10 cellular contexts compared by ENCODE assay signal in the genomic region with DNA sequence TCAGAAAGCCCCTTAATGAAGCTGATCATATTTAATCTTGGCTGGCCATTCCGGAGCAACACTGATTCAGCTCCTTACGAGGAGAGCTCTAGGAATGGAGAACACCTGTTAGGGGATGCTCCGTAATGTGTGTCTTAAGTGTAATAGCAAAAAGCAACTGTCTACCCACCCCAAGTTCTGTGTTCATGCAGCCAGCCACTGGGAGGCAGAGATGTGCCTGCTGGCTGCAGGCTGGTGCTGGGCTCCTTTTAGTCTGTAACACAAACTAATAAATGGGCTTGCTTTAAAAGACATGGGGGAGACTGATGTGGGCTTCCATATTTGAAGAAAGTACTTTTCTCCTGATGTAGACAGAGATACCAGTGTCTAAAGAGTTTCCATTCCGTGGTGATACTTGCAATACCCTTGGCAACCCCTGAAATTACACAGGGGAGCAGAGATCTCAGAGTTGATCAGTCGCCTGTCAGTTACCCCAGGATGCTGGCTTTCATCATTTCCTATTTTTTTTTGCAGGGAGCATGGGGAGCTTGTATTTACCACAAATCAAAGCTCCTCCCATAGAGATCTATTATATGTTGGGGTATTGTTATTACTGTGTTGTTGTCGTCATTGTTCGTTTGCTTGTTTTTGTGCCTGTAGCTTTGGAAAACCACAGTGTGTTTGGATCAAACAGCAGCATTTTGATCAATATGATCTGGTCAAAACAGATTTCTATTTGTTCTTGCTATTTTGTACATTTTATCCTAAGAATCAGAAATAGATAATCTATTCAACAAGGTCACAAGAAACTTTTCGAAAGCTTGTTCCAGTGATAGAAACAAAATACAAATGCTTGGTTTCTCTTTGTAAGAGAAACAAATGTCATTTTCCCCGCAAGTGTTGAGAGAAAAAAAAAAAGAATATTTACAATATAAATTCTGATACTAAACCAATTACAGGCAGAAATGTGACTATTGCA.
A peak's percentile ranks its signal among the peaks of the same experiment; 100 is the strongest.
DNase-seq lines count a peak whose midpoint lies in the region; ATAC-seq and TF ChIP-seq lines count a peak whose summit lies in the region.
"Had no signal": no experiment of that assay in that cellular context is flagged by ENCODE, and none has a peak within 500 bp of the region (broad histone marks: within the 10 kb centered on the region; RNA-seq: fewer than 3 reads in every experiment).

No MANE protein-coding gene starts in this region.

- H2AFZ ChIP-seq in HCT116 (ENCODE audit: low read depth, low read length, poor library complexity, severe bottlenecking): no peak overlapping the region

- no peak overlapping the region for H3K9ac ChIP-seq in HCT116 (ENCODE audit: low read length)

- TF ChIP-seq POLR2A in HCT116 (IDR thresholded peaks at IDR 0.05; ENCODE audit: borderline replicate concordance, extremely low read depth, insufficient read depth, insufficient read length): no peak
- no peak for TF ChIP-seq POLR2A in thyroid gland (IDR thresholded peaks at IDR 0.05)

- H3K9me3 Mint-ChIP-seq in WTC11: no peaks in the 10 kb centered on the region

- H3K4me1 Mint-ChIP-seq in WTC11: peaks cover 7% of the 10 kb centered on the region

- H4K20me1 ChIP-seq in HCT116 (ENCODE audit: insufficient read depth): no peaks in the 10 kb centered on the region

- RAD21 ChIA-PET in HCT116 (lab: Charles Lee; ENCODE audit: low non-redundant PET in 1 of 2, low total read pairs in 2 of 2, uncharacterized antibody in 2 of 2, unreplicated experiment in 2 of 2): no interaction called here

- intact Hi-C loops in HCT116 (cut with micrococcal nuclease): loop anchor here (1.0 kb wide), 1 partner anchor 158 kb away; no protein-coding TSS in a partner anchor
- intact Hi-C loops in thyroid gland (cut with DNase I): no loop called here

- peak; percentile 64 for TF ChIP-seq RAD21 in HCT116 (IDR thresholded peaks at IDR 0.05; ENCODE audit: low read depth)

- no peaks in the 10 kb centered on the region; the same call in 1 of the 2 replicates for H3K27me3 Mint-ChIP-seq in WTC11 (ENCODE audit: low read depth)

- no peaks in the 10 kb centered on the region for H3K9me3 ChIP-seq in HCT116 (ENCODE audit: control insufficient read depth in 1 of 2, insufficient read depth in 1 of 2, low read depth in 1 of 2, low read length in 2 of 2)
- H3K9me3 ChIP-seq in thyroid gland: no peaks in the 10 kb centered on the region

- no peaks in the 10 kb centered on the region for H3K79me2 ChIP-seq in HCT116 (ENCODE audit: insufficient read depth, low read length)

- no peaks in the 10 kb centered on the region for H3K36me3 ChIP-seq in HCT116 (ENCODE audit: control insufficient read depth in 1 of 2, insufficient read depth in 2 of 2, low read length in 2 of 2)
- no peaks in the 10 kb centered on the region for H3K36me3 ChIP-seq in thyroid gland

- TF ChIP-seq CTCF in AG10803 (conservative IDR thresholded peaks at IDR 0.05; ENCODE audit: low read length): peak; percentile 69
- TF ChIP-seq CTCF in HCT116 (IDR thresholded peaks at IDR 0.05 in 2 of 3, conservative IDR thresholded peaks at IDR 0.05 in 1 of 3; ENCODE audit: borderline replicate concordance in 1 of 3, insufficient read depth in 1 of 3, low read depth in 2 of 3, low read length in 2 of 3): peak; percentile 37 to 45 (median 38); a peak in 5 of 6 replicates
- no peak for TF ChIP-seq CTCF in WTC11 (IDR thresholded peaks at IDR 0.05)
- TF ChIP-seq CTCF in foreskin keratinocyte (conservative IDR thresholded peaks at IDR 0.05): peak; percentile 64
- no peak for TF ChIP-seq CTCF in thyroid gland (IDR thresholded peaks at IDR 0.05)

- ATAC-seq in HCT116 (peak; percentile 70), WTC11 (peak; percentile 75), foreskin keratinocyte (peak; percentile 44), HG02938 (IDR thresholded peaks at IDR 0.05; ENCODE audit: unreplicated experiment) (no peak), HG02610 (IDR thresholded peaks at IDR 0.05; ENCODE audit: unreplicated experiment) (no peak)

- CTCF ChIA-PET in HCT116 (lab: Charles Lee): interaction anchor here (0.8 kb wide), 1 partner anchor 158 kb away, joined by 4 read pairs; no protein-coding TSS in a partner anchor
- CTCF ChIA-PET in WTC11 (lab: Charles Lee): interaction anchor here (0.7 to 1.9 kb wide), 3 partner anchors 47 to 158 kb away, joined by 3 to 7 read pairs (median 3); no protein-coding TSS in a partner anchor

- H3K4me1 ChIP-seq in HCT116 (ENCODE audit: control insufficient read depth in 1 of 2, insufficient read depth in 2 of 2, low read length in 2 of 2): no peaks in the 10 kb centered on the region
- no peaks in the 10 kb centered on the region for H3K4me1 ChIP-seq in foreskin keratinocyte
- H3K4me1 ChIP-seq in thyroid gland: peaks cover 0 to 4% of the 10 kb centered on the region in 2 donors

- WGBS in thyroid gland, 2 donors: 81 to 83% methylated on average over 9 of the region's 9 CpGs

- no TSS peak for BruUV-seq in HCT116 (replicated peaks; lab: Mats Ljungman, UMichigan)

- H3K4me3 Mint-ChIP-seq in WTC11: no peak overlapping the region

- no peaks in the 10 kb centered on the region for H3K36me3 Mint-ChIP-seq in WTC11

- peak; percentile 59 for DNase-seq in AG10803 (ENCODE audit: low read depth)
- DNase-seq in HCT116 (ENCODE audit: low read depth, low spot score): no peak
- DNase-seq in WTC11 (ENCODE audit: low spot score): peak; percentile 37
- no peak for DNase-seq in foreskin keratinocyte
- DNase-seq in thyroid gland: no peak
- DNase-seq in cerebellar cortex (ENCODE audit: low spot score): no peak
- DNase-seq: activated gamma-delta T cell treated with Interleukin-2 at 50 U/mL for 16 hours, NCI-H510A had no signal

- no peak overlapping the region for H3K4me2 ChIP-seq in HCT116 (ENCODE audit: low read length)

- no peaks in the 10 kb centered on the region for H3K9me2 ChIP-seq in HCT116 (ENCODE audit: insufficient read depth)

- H3K27ac ChIP-seq in HCT116 (ENCODE audit: low read depth, low read length): no peak overlapping the region
- no peak overlapping the region for H3K27ac ChIP-seq in foreskin keratinocyte
- H3K27ac ChIP-seq in thyroid gland: no peak overlapping the region

- peaks cover 5% of the 10 kb centered on the region; the same call in 1 of the 2 replicates for H3K27me3 ChIP-seq in HCT116 (ENCODE audit: insufficient read depth, low read length)
- peaks cover 26% of the 10 kb centered on the region for H3K27me3 ChIP-seq in foreskin keratinocyte
- H3K27me3 ChIP-seq in thyroid gland: no peaks in the 10 kb centered on the region

- H3K4me3 ChIP-seq in AG10803 (ENCODE audit: low read length) (no peak overlapping the region), HCT116 (replicated peaks in 1 of 2; ENCODE audit: low read depth in 1 of 2, low read length in 2 of 2) (no peak overlapping the region), thyroid gland (replicated peaks in 1 of 3) (no peak overlapping the region)

- POLR2A ChIA-PET in HCT116 (lab: Charles Lee) (no interaction called here), WTC11 (lab: Charles Lee) (no interaction called here)

- no peak overlapping the region for H3K27ac Mint-ChIP-seq in WTC11

TF ChIP-seq in HCT116, 20 proteins besides CTCF, POLR2A, EP300 and RAD21:
- no peak for TF ChIP-seq JUND (IDR thresholded peaks at IDR 0.05)
- no peak for TF ChIP-seq CBX3 (IDR thresholded peaks at IDR 0.05; ENCODE audit: low read depth)
- TF ChIP-seq, protein P1, sequence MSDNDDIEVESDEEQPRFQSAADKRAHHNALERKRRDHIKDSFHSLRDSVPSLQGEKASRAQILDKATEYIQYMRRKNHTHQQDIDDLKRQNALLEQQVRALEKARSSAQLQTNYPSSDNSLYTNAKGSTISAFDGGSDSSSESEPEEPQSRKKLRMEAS (IDR thresholded peaks at IDR 0.05): no peak
- no peak for TF ChIP-seq EGR1 (IDR thresholded peaks at IDR 0.05; ENCODE audit: low read depth)
- no peak for TF ChIP-seq SIN3A (IDR thresholded peaks at IDR 0.05; ENCODE audit: low read depth)
- TF ChIP-seq ZFX (IDR thresholded peaks at IDR 0.05): no peak
- TF ChIP-seq ZNF274 (IDR thresholded peaks at IDR 0.05; ENCODE audit: low read depth, low read length): no peak
- TF ChIP-seq, protein P2, sequence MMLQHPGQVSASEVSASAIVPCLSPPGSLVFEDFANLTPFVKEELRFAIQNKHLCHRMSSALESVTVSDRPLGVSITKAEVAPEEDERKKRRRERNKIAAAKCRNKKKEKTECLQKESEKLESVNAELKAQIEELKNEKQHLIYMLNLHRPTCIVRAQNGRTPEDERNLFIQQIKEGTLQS (IDR thresholded peaks at IDR 0.05): no peak
- TF ChIP-seq POLR2AphosphoS5 (IDR thresholded peaks at IDR 0.05; ENCODE audit: low read depth, low read length): no peak
- TF ChIP-seq SRF (IDR thresholded peaks at IDR 0.05; ENCODE audit: low read depth): no peak
- TF ChIP-seq SP1 (IDR thresholded peaks at IDR 0.05; ENCODE audit: low read depth): no peak

TF ChIP-seq in WTC11, 78 proteins besides CTCF, POLR2A, EP300 and RAD21 (continues in another document):
- TF ChIP-seq PRRX2 (CRISPR knock-in tag; IDR thresholded peaks at IDR 0.05) (no peak), ATF1 (CRISPR knock-in tag; IDR thresholded peaks at IDR 0.05) (no peak), FOXJ3 (CRISPR knock-in tag; IDR thresholded peaks at IDR 0.05; ENCODE audit: borderline replicate concordance) (no peak)
- TF ChIP-seq, protein P3, sequence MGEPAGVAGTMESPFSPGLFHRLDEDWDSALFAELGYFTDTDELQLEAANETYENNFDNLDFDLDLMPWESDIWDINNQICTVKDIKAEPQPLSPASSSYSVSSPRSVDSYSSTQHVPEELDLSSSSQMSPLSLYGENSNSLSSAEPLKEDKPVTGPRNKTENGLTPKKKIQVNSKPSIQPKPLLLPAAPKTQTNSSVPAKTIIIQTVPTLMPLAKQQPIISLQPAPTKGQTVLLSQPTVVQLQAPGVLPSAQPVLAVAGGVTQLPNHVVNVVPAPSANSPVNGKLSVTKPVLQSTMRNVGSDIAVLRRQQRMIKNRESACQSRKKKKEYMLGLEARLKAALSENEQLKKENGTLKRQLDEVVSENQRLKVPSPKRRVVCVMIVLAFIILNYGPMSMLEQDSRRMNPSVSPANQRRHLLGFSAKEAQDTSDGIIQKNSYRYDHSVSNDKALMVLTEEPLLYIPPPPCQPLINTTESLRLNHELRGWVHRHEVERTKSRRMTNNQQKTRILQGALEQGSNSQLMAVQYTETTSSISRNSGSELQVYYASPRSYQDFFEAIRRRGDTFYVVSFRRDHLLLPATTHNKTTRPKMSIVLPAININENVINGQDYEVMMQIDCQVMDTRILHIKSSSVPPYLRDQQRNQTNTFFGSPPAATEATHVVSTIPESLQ (CRISPR knock-in tag; IDR thresholded peaks at IDR 0.05): no peak

Comparison
In these comparisons a context has a peak if more than half of its experiments do, and no peak if none do; other contexts are left out.
1. DNase-seq: peak in AG10803 (single experiment) and WTC11 (single experiment); none in HCT116 (single experiment), foreskin keratinocyte (0 of 2), thyroid gland (0 of 2) and cerebellar cortex (single experiment).
2. CTCF ChIP-seq: peak in AG10803 (single experiment), HCT116 (3 of 3) and foreskin keratinocyte (single experiment); none in WTC11 (single experiment) and thyroid gland (0 of 6).
3. ATAC-seq: peak in HCT116 (single experiment), WTC11 (single experiment) and foreskin keratinocyte (single experiment); none in HG02938 (single experiment) and HG02610 (single experiment).